In genomic region chr7:102479982-102480637, GRCh38 we compare ENCODE assay signal across 8 cellular contexts. TPM values are rescaled to one million over a fixed set of nuclear protein-coding genes. Genes with fewer than 3 reads are reported as not detected.
DNase-seq lines count a peak whose midpoint lies in the region; ATAC-seq, FAIRE-seq and TF ChIP-seq lines count a peak whose summit lies in the region.
"Not testable (repeated sequence)": the region's sequence is repeated elsewhere in the genome, so short reads cannot be mapped to it uniquely, and the experiment has no call there.

No MANE protein-coding gene starts in this region.

- not testable (repeated sequence) for H3K36me3 ChIP-seq in BE2C; KMS-11 (ENCODE audit: insufficient read depth); adrenal gland (replicated peaks in 1 of 2); esophagus muscularis mucosa; kidney epithelial cell (ENCODE audit: control insufficient read depth, insufficient read depth, low read length); pancreas; thoracic aorta

- TF ChIP-seq POLR2A in adrenal gland (IDR thresholded peaks at IDR 0.05); esophagus muscularis mucosa (IDR thresholded peaks at IDR 0.05; ENCODE audit: low read depth): not testable (repeated sequence)

- H3K27ac ChIP-seq in KMS-11; adrenal gland; esophagus muscularis mucosa (replicated peaks in 1 of 4); pancreas; thoracic aorta: not testable (repeated sequence)

- peak; percentile 21 to 70 (median 58) for ATAC-seq in pancreas
- ATAC-seq in thoracic aorta (ENCODE audit: insufficient number of reproducible peaks, low FRiP score, low read depth): not testable (repeated sequence)

- WGBS in adrenal gland, 4 donors: 2 to 11% (median 3%) methylated on average over 5 to 8 of the region's 11 CpGs
- 6% methylated on average over 9 of the region's 11 CpGs for WGBS in esophagus muscularis mucosa
- WGBS in pancreas, 2 donors: 2 to 3% methylated on average over 6 to 8 of the region's 11 CpGs

- not testable (repeated sequence) for H3K4me3 ChIP-seq in BE2C (ENCODE audit: low read depth, low read length); KMS-11 (IDR thresholded peaks at IDR 0.05; ENCODE audit: insufficient read depth, low read depth, low read length); adrenal gland; esophagus muscularis mucosa; kidney epithelial cell (ENCODE audit: low read depth, low read length); pancreas; thoracic aorta

- TF ChIP-seq CTCF in BE2C (IDR thresholded peaks at IDR 0.05; ENCODE audit: low read depth, low read length): peak; percentile 41
- peak; percentile 43 for TF ChIP-seq CTCF in KMS-11 (conservative IDR thresholded peaks at IDR 0.05; ENCODE audit: low read depth, low read length)
- TF ChIP-seq CTCF in adrenal gland (IDR thresholded peaks at IDR 0.05): peak in 5 of 6 experiments; percentile 21 to 62 (median 51)
- TF ChIP-seq CTCF in esophagus muscularis mucosa (IDR thresholded peaks at IDR 0.05): peak; percentile 31 to 62 (median 38)
- TF ChIP-seq CTCF in kidney epithelial cell (IDR thresholded peaks at IDR 0.05; ENCODE audit: insufficient read depth, low read length, poor library complexity, severe bottlenecking): peak; percentile 22
- TF ChIP-seq CTCF in pancreas (IDR thresholded peaks at IDR 0.05): peak in 1 of 4 donors; percentile 19
- not testable (repeated sequence) for TF ChIP-seq CTCF in thoracic aorta (IDR thresholded peaks at IDR 0.05)

- not testable (repeated sequence) for H3K9me3 ChIP-seq in BE2C; adrenal gland (replicated peaks in 1 of 3); esophagus muscularis mucosa; pancreas; thoracic aorta

- DNase-seq in BE2C: peak; percentile 72
- DNase-seq in activated CD4-positive, alpha-beta T cell treated with anti-CD3 and anti-CD28 coated beads for 1 hour: peak; percentile 7
- peak; percentile 38 to 79 (median 64) for DNase-seq in adrenal gland
- DNase-seq in esophagus muscularis mucosa (ENCODE audit: extremely low spot score); kidney epithelial cell (ENCODE audit: low read depth): not testable (repeated sequence)
- peak; percentile 22 to 69 (median 46) for DNase-seq in pancreas
- peak; percentile 1 for DNase-seq in thoracic aorta (ENCODE audit: low spot score)

- FAIRE-seq in pancreas (lab: Jason Lieb, UNC): not testable (repeated sequence)

- not testable (repeated sequence) for H3K4me1 ChIP-seq in BE2C; KMS-11 (ENCODE audit: low read depth, poor library complexity, severe bottlenecking); adrenal gland (replicated peaks in 1 of 2); esophagus muscularis mucosa; pancreas; thoracic aorta (ENCODE audit: control insufficient read depth in 1 of 2, low read depth in 2 of 2)

- intact Hi-C loops in adrenal gland (cut with DNase I); esophagus muscularis mucosa (cut with DNase I); pancreas (cut with DNase I): not testable (repeated sequence)

- H3K79me2 ChIP-seq in KMS-11 (ENCODE audit: insufficient read depth, low read depth): not testable (repeated sequence)

- H3K9ac ChIP-seq in KMS-11: not testable (repeated sequence)

- TF ChIP-seq EP300 in esophagus muscularis mucosa (IDR thresholded peaks at IDR 0.05): not testable (repeated sequence)

- not testable (repeated sequence) for H3K27me3 ChIP-seq in BE2C; KMS-11 (ENCODE audit: insufficient read depth, low read depth); adrenal gland; esophagus muscularis mucosa; kidney epithelial cell (ENCODE audit: control insufficient read depth, insufficient read depth, low read length); pancreas; thoracic aorta (replicated peaks; ENCODE audit: insufficient read depth)

- H4K20me1 ChIP-seq in KMS-11 (ENCODE audit: insufficient read depth): not testable (repeated sequence)

- not testable (repeated sequence) for H2AFZ ChIP-seq in KMS-11 (ENCODE audit: low read depth)

- H3K4me2 ChIP-seq in KMS-11: not testable (repeated sequence)

RNA-seq across cellular contexts. Expression of gene POLR2J, which starts 1.4 kb away (rescaled TPM):
- 125 TPM for polyA plus RNA-seq in BE2C (2012; ENCODE audit: insufficient read depth, insufficient read length, low read depth)
- total RNA-seq in adrenal gland (10 to 100 TPM; 15.0 to 63.5 (median 52.5) TPM), esophagus muscularis mucosa (10 to 100 TPM; 20.7 to 31.1 (median 25.8) TPM), kidney epithelial cell (36.2 and 47.6 TPM in 2 replicates), pancreas (10 to 100 TPM; 16.5 to 20.6 (median 17.7) TPM), thoracic aorta (10 to 100 TPM; 10.7 to 22.9 TPM)
- polyA plus RNA-seq in adrenal gland (100 to 1,000 TPM in 2 of 3 donors, 10 to 100 TPM in 1; 75.8 to 295 (median 172) TPM), pancreas (10 to 100 TPM; 56.3 to 59.8 TPM)

RNA-seq across cellular contexts. Expression of gene LRWD1, which starts 15.3 kb away (rescaled TPM):
- 102 TPM for polyA plus RNA-seq in BE2C (2012; ENCODE audit: insufficient read depth, insufficient read length, low read depth)
- total RNA-seq in adrenal gland: 10 to 100 TPM; 13.0 to 48.9 (median 25.1) TPM
- polyA plus RNA-seq in adrenal gland: 10 to 100 TPM in 2 of 3 donors, 1 to 10 TPM in 1; 7.3 to 24.5 (median 22.9) TPM
- 10 to 100 TPM in 3 of 4 donors, 1 to 10 TPM in 1; 10.0 to 32.7 (median 17.0) TPM for total RNA-seq in esophagus muscularis mucosa
- 22.9 and 38.0 TPM in 2 replicates for total RNA-seq in kidney epithelial cell
- total RNA-seq in pancreas: 1 to 10 TPM; 5.1 to 9.3 (median 7.6) TPM
- 10 to 100 TPM; 12.3 to 18.4 TPM for polyA plus RNA-seq in pancreas
- 10 to 100 TPM in 1 of 2 donors, 1 to 10 TPM in 1; 7.9 to 10.9 TPM for total RNA-seq in thoracic aorta

RNA-seq across cellular contexts. Expression of gene ALKBH4, which starts 15.4 kb away (rescaled TPM):
- polyA plus RNA-seq in BE2C (2012; ENCODE audit: insufficient read depth, insufficient read length, low read depth): 41.7 TPM
- 10 to 100 TPM; 12.1 to 37.4 (median 12.8) TPM for total RNA-seq in adrenal gland
- 1 to 10 TPM; 6.0 to 9.2 (median 9.1) TPM for polyA plus RNA-seq in adrenal gland
- total RNA-seq in esophagus muscularis mucosa: 10 to 100 TPM in 3 of 4 donors, 1 to 10 TPM in 1; 8.3 to 19.4 (median 16.0) TPM
- total RNA-seq in kidney epithelial cell: 12.5 and 50.8 TPM in 2 replicates
- total RNA-seq in pancreas: 1 to 10 TPM; 3.5 to 6.9 (median 5.3) TPM
- polyA plus RNA-seq in pancreas: 1 to 10 TPM; 7.3 to 9.3 TPM
- 10 to 100 TPM; 15.9 to 29.6 TPM for total RNA-seq in thoracic aorta

RNA-seq across cellular contexts. Expression of gene RASA4B, which starts 37.5 kb away (rescaled TPM):
- polyA plus RNA-seq in BE2C (2012; ENCODE audit: insufficient read depth, insufficient read length, low read depth): 2.4 TPM
- 10 to 100 TPM; 12.1 to 40.5 (median 24.6) TPM for total RNA-seq in adrenal gland
- polyA plus RNA-seq in adrenal gland: 100 to 1,000 TPM in 1 of 3 donors, 10 to 100 TPM in 1, 1 to 10 TPM in 1; 1.9 to 150 (median 66.8) TPM
- 10 to 100 TPM in 3 of 4 donors, 1 to 10 TPM in 1; 4.2 to 39.2 (median 18.5) TPM for total RNA-seq in esophagus muscularis mucosa
- 7.6 and 7.7 TPM in 2 replicates for total RNA-seq in kidney epithelial cell
- total RNA-seq in pancreas: 10 to 100 TPM in 2 of 6 donors, 1 to 10 TPM in 4; 7.8 to 12.9 (median 8.4) TPM
- polyA plus RNA-seq in pancreas: 10 to 100 TPM; 39.2 to 93.4 TPM
- total RNA-seq in thoracic aorta: 10 to 100 TPM in 1 of 2 donors, 1 to 10 TPM in 1; 8.5 to 21.9 TPM

RNA-seq across cellular contexts. Expression of gene ORAI2, which starts 46.7 kb away (rescaled TPM):
- polyA plus RNA-seq in BE2C (2012; ENCODE audit: insufficient read depth, insufficient read length, low read depth): 50.6 TPM
- total RNA-seq in adrenal gland (100 to 1,000 TPM in 1 of 8 donors, 10 to 100 TPM in 7; 25.7 to 110 (median 43.1) TPM), esophagus muscularis mucosa (10 to 100 TPM in 3 of 4 donors, 1 to 10 TPM in 1; 6.2 to 16.0 (median 12.3) TPM), kidney epithelial cell (47.2 and 56.2 TPM in 2 replicates), pancreas (10 to 100 TPM in 2 of 6 donors, 1 to 10 TPM in 4; 4.8 to 13.5 (median 7.1) TPM), thoracic aorta (10 to 100 TPM; 33.4 to 37.6 TPM)
- polyA plus RNA-seq in adrenal gland (10 to 100 TPM in 1 of 3 donors, 1 to 10 TPM in 2; 7.0 to 12.7 (median 7.0) TPM), pancreas (1 to 10 TPM; 4.1 to 8.6 TPM)
